ENCODE assay signal across 1 cellular context in the genomic region with DNA sequence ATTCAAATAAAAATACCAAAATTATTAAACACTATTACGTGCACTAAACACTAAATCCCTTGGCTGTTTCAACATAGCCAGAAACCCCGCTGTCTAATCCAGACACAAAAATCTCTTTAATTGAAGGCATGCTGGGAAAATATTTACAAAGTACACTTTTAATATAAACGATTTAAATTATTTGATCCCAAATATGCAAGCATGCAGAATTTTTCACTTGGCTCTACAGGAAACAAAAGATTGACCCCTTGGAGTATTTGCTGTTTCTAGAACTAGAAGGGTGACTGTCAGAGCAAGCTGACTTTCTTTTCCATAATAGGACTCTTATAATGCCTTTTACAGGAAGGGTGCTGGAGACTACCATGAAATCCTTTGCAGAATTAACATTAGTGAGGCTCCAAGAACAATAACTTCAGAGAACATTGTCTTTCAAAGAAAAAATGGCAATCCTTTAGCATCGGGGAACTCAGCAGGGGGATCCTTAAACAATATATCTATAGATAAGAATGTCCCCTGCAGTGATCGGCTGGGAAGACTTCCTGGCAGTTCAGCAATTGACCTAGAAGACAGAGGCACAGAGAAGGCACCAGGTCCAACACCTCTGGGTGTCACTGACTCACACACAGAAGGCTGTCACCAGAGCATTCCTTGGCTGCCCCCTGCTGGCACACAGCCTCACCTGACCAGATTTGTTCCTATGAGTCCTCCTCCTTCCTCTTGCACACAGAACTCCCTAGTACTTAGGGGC.
A peak's percentile ranks its signal among the peaks of the same experiment; 100 is the strongest.
TF ChIP-seq lines count a peak whose summit lies in the region.

No MANE protein-coding gene starts in this region.

TF ChIP-seq in H1, 55 proteins besides CTCF, POLR2A, EP300 and RAD21:
- 0 out of 4 replicates have a peak, but pooled peaks of 1 of the 2 experiments have one; percentile 52 for TF ChIP-seq SIN3A (conservative IDR thresholded peaks at IDR 0.05 in 1 of 2, IDR thresholded peaks at IDR 0.05 in 1 of 2; ENCODE audit: low read depth in 1 of 2, low read length in 2 of 2)
- no peak for TF ChIP-seq CBX5 (IDR thresholded peaks at IDR 0.05; ENCODE audit: low read depth, low read length)
- TF ChIP-seq ZNF274 (IDR thresholded peaks at IDR 0.05; ENCODE audit: borderline replicate concordance, extremely low read depth, low read length), result no peak
- TF ChIP-seq TAF7 (optimal IDR thresholded peaks at IDR 0.05; ENCODE audit: borderline replicate concordance, low read depth, low read length), result no peak
- TF ChIP-seq, protein P1, sequence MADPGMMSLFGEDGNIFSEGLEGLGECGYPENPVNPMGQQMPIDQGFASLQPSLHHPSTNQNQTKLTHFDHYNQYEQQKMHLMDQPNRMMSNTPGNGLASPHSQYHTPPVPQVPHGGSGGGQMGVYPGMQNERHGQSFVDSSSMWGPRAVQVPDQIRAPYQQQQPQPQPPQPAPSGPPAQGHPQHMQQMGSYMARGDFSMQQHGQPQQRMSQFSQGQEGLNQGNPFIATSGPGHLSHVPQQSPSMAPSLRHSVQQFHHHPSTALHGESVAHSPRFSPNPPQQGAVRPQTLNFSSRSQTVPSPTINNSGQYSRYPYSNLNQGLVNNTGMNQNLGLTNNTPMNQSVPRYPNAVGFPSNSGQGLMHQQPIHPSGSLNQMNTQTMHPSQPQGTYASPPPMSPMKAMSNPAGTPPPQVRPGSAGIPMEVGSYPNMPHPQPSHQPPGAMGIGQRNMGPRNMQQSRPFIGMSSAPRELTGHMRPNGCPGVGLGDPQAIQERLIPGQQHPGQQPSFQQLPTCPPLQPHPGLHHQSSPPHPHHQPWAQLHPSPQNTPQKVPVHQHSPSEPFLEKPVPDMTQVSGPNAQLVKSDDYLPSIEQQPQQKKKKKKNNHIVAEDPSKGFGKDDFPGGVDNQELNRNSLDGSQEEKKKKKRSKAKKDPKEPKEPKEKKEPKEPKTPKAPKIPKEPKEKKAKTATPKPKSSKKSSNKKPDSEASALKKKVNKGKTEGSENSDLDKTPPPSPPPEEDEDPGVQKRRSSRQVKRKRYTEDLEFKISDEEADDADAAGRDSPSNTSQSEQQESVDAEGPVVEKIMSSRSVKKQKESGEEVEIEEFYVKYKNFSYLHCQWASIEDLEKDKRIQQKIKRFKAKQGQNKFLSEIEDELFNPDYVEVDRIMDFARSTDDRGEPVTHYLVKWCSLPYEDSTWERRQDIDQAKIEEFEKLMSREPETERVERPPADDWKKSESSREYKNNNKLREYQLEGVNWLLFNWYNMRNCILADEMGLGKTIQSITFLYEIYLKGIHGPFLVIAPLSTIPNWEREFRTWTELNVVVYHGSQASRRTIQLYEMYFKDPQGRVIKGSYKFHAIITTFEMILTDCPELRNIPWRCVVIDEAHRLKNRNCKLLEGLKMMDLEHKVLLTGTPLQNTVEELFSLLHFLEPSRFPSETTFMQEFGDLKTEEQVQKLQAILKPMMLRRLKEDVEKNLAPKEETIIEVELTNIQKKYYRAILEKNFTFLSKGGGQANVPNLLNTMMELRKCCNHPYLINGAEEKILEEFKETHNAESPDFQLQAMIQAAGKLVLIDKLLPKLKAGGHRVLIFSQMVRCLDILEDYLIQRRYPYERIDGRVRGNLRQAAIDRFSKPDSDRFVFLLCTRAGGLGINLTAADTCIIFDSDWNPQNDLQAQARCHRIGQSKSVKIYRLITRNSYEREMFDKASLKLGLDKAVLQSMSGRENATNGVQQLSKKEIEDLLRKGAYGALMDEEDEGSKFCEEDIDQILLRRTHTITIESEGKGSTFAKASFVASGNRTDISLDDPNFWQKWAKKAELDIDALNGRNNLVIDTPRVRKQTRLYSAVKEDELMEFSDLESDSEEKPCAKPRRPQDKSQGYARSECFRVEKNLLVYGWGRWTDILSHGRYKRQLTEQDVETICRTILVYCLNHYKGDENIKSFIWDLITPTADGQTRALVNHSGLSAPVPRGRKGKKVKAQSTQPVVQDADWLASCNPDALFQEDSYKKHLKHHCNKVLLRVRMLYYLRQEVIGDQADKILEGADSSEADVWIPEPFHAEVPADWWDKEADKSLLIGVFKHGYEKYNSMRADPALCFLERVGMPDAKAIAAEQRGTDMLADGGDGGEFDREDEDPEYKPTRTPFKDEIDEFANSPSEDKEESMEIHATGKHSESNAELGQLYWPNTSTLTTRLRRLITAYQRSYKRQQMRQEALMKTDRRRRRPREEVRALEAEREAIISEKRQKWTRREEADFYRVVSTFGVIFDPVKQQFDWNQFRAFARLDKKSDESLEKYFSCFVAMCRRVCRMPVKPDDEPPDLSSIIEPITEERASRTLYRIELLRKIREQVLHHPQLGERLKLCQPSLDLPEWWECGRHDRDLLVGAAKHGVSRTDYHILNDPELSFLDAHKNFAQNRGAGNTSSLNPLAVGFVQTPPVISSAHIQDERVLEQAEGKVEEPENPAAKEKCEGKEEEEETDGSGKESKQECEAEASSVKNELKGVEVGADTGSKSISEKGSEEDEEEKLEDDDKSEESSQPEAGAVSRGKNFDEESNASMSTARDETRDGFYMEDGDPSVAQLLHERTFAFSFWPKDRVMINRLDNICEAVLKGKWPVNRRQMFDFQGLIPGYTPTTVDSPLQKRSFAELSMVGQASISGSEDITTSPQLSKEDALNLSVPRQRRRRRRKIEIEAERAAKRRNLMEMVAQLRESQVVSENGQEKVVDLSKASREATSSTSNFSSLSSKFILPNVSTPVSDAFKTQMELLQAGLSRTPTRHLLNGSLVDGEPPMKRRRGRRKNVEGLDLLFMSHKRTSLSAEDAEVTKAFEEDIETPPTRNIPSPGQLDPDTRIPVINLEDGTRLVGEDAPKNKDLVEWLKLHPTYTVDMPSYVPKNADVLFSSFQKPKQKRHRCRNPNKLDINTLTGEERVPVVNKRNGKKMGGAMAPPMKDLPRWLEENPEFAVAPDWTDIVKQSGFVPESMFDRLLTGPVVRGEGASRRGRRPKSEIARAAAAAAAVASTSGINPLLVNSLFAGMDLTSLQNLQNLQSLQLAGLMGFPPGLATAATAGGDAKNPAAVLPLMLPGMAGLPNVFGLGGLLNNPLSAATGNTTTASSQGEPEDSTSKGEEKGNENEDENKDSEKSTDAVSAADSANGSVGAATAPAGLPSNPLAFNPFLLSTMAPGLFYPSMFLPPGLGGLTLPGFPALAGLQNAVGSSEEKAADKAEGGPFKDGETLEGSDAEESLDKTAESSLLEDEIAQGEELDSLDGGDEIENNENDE (IDR thresholded peaks at IDR 0.05; ENCODE audit: insufficient replicate concordance, low read length), result no peak
- TF ChIP-seq POLR2AphosphoS5 (IDR thresholded peaks at IDR 0.05; ENCODE audit: low read depth, low read length), result peak; percentile 31; the same call in 1 of the 2 replicates
- TF ChIP-seq SRF (IDR thresholded peaks at IDR 0.05; ENCODE audit: low read depth, low read length), result no peak
